ENCODE assay signal across 1 cellular context in the genomic region with DNA sequence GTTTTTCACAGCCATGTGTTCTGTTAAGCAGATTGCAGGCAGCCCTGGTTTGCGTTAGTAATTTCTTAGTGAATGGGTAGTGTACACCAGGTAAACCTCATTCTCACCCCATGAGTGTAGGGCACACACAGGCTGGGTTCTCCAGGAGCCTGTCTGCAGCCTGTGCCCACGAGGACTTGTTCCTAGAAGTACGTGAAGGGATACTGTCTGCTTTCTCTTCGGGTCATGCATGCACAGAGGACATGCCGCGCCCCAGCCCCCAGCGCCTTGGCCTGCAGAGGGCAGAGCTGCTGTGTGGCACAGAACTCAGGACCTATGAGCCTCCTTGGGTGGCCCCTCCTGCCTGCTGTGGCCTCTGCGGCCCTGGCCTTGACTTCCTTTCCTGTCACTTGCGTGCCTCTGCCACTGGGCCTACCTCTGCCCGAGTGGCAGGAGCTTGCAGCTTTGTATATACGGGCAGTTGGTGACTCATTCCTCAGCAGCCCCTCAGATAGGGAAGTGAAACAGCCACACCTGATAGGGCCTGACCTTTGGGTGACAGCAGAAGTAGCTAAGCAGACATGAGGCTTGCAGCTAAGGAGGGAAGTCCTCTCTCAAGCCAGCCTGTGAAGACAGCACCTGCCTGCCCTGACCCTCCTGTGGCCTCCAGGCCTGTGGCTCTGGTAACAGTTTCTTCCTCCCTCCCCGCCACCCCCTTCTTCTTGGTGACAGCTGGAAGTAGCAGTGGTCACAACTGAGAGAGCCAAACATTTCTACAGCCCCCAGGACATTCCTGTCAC.
A peak's percentile ranks its signal among the peaks of the same experiment; 100 is the strongest.
TF ChIP-seq lines count a peak whose summit lies in the region.

No MANE protein-coding gene starts in this region.

TF ChIP-seq in HepG2, 621 proteins besides CTCF, POLR2A, EP300 and RAD21 (continued from another document and continues in another):
- TF ChIP-seq, protein P1, sequence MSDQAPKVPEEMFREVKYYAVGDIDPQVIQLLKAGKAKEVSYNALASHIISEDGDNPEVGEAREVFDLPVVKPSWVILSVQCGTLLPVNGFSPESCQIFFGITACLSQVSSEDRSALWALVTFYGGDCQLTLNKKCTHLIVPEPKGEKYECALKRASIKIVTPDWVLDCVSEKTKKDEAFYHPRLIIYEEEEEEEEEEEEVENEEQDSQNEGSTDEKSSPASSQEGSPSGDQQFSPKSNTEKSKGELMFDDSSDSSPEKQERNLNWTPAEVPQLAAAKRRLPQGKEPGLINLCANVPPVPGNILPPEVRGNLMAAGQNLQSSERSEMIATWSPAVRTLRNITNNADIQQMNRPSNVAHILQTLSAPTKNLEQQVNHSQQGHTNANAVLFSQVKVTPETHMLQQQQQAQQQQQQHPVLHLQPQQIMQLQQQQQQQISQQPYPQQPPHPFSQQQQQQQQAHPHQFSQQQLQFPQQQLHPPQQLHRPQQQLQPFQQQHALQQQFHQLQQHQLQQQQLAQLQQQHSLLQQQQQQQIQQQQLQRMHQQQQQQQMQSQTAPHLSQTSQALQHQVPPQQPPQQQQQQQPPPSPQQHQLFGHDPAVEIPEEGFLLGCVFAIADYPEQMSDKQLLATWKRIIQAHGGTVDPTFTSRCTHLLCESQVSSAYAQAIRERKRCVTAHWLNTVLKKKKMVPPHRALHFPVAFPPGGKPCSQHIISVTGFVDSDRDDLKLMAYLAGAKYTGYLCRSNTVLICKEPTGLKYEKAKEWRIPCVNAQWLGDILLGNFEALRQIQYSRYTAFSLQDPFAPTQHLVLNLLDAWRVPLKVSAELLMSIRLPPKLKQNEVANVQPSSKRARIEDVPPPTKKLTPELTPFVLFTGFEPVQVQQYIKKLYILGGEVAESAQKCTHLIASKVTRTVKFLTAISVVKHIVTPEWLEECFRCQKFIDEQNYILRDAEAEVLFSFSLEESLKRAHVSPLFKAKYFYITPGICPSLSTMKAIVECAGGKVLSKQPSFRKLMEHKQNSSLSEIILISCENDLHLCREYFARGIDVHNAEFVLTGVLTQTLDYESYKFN (CRISPR knock-in tag; conservative IDR thresholded peaks at IDR 0.05) = peak; percentile 77
- TF ChIP-seq SAFB2 (CRISPR knock-in tag; IDR thresholded peaks at IDR 0.05; ENCODE audit: borderline replicate concordance, low read depth) = no peak
- no peak; the same call in none of the 2 replicates for TF ChIP-seq KMT2B (CRISPR knock-in tag; IDR thresholded peaks at IDR 0.05)
- TF ChIP-seq, protein P2, sequence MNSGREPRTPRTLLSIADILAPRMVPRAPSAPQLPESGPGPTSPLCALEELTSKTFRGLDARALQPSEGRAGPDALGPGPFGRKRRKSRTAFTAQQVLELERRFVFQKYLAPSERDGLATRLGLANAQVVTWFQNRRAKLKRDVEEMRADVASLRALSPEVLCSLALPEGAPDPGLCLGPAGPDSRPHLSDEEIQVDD (CRISPR knock-in tag; IDR thresholded peaks at IDR 0.05; ENCODE audit: borderline replicate concordance) = no peak
- TF ChIP-seq CEBPB (IDR thresholded peaks at IDR 0.05; ENCODE audit: borderline replicate concordance, low read depth, low read length) = no peak
- TF ChIP-seq SALL1 (CRISPR knock-in tag; IDR thresholded peaks at IDR 0.05) = peak; percentile 93
- no peak for TF ChIP-seq ZEB1 (IDR thresholded peaks at IDR 0.05; ENCODE audit: insufficient replicate concordance, low read depth)
- TF ChIP-seq MYC (CRISPR knock-in tag; IDR thresholded peaks at IDR 0.05; ENCODE audit: borderline replicate concordance) = peak; percentile 59; the same call in 1 of the 2 replicates
- TF ChIP-seq ZKSCAN1 (IDR thresholded peaks at IDR 0.05; ENCODE audit: low read length) = peak; percentile 49
- TF ChIP-seq, protein P3, sequence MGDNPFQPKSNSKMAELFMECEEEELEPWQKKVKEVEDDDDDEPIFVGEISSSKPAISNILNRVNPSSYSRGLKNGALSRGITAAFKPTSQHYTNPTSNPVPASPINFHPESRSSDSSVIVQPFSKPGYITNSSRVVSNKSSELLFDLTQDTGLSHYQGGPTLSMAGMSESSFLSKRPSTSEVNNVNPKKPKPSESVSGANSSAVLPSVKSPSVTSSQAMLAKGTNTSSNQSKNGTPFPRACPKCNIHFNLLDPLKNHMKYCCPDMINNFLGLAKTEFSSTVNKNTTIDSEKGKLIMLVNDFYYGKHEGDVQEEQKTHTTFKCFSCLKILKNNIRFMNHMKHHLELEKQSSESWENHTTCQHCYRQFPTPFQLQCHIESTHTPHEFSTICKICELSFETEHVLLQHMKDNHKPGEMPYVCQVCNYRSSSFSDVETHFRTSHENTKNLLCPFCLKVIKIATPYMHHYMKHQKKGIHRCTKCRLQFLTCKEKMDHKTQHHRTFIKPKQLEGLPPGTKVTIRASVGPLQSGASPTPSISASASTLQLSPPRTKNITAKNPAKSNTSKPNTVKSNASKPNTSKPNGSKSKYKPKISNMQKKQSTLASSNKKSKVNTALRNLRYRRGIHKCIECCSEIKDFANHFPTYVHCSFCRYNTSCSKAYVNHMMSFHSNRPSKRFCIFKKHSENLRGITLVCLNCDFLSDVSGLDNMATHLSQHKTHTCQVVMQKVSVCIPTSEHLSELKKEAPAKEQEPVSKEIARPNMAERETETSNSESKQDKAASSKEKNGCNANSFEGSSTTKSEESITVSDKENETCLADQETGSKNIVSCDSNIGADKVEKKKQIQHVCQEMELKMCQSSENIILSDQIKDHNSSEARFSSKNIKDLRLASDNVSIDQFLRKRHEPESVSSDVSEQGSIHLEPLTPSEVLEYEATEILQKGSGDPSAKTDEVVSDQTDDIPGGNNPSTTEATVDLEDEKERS (CRISPR knock-in tag; IDR thresholded peaks at IDR 0.05) = no peak
- TF ChIP-seq ZNF7 (CRISPR knock-in tag; IDR thresholded peaks at IDR 0.05) = no peak
- no peak for TF ChIP-seq FOXM1 (CRISPR knock-in tag; IDR thresholded peaks at IDR 0.05)
- no peak for TF ChIP-seq ZNF652 (CRISPR knock-in tag; IDR thresholded peaks at IDR 0.05; ENCODE audit: borderline replicate concordance, low read depth)
- no peak for TF ChIP-seq REXO4 (CRISPR knock-in tag; IDR thresholded peaks at IDR 0.05; ENCODE audit: borderline replicate concordance)
- TF ChIP-seq ZNF607 (CRISPR knock-in tag; IDR thresholded peaks at IDR 0.05; ENCODE audit: borderline replicate concordance) = 0 out of 2 replicates have a peak, but pooled peaks have one; percentile 70
- TF ChIP-seq ZNF3 (CRISPR knock-in tag; IDR thresholded peaks at IDR 0.05) = no peak
- TF ChIP-seq, protein P4, sequence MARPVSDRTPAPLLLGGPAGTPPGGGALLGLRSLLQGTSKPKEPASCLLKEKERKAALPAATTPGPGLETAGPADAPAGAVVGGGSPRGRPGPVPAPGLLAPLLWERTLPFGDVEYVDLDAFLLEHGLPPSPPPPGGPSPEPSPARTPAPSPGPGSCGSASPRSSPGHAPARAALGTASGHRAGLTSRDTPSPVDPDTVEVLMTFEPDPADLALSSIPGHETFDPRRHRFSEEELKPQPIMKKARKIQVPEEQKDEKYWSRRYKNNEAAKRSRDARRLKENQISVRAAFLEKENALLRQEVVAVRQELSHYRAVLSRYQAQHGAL (CRISPR knock-in tag; IDR thresholded peaks at IDR 0.05; ENCODE audit: not compliant biosample characterization) = no peak
- peak; percentile 84 to 90 for TF ChIP-seq NR2F1 (CRISPR knock-in tag; IDR thresholded peaks at IDR 0.05)
- TF ChIP-seq GABPA (IDR thresholded peaks at IDR 0.05; ENCODE audit: low read depth, low read length) = no peak
- TF ChIP-seq GABPA (CRISPR knock-in tag; IDR thresholded peaks at IDR 0.05; ENCODE audit: low read depth) = peak; percentile 62
- no peak for TF ChIP-seq PRPF4 (IDR thresholded peaks at IDR 0.05; ENCODE audit: low read depth, low read length, poor library complexity, severe bottlenecking)
- TF ChIP-seq NBN (conservative IDR thresholded peaks at IDR 0.05) = no peak
- TF ChIP-seq, protein P5, sequence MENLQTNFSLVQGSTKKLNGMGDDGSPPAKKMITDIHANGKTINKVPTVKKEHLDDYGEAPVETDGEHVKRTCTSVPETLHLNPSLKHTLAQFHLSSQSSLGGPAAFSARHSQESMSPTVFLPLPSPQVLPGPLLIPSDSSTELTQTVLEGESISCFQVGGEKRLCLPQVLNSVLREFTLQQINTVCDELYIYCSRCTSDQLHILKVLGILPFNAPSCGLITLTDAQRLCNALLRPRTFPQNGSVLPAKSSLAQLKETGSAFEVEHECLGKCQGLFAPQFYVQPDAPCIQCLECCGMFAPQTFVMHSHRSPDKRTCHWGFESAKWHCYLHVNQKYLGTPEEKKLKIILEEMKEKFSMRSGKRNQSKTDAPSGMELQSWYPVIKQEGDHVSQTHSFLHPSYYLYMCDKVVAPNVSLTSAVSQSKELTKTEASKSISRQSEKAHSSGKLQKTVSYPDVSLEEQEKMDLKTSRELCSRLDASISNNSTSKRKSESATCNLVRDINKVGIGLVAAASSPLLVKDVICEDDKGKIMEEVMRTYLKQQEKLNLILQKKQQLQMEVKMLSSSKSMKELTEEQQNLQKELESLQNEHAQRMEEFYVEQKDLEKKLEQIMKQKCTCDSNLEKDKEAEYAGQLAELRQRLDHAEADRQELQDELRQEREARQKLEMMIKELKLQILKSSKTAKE (CRISPR knock-in tag; IDR thresholded peaks at IDR 0.05; ENCODE audit: borderline replicate concordance) = peak; percentile 84
- no peak for TF ChIP-seq NFIC (IDR thresholded peaks at IDR 0.05; ENCODE audit: low read length)
- TF ChIP-seq NRL (CRISPR knock-in tag; IDR thresholded peaks at IDR 0.05; ENCODE audit: borderline replicate concordance) = peak; percentile 84
- TF ChIP-seq, protein P6, sequence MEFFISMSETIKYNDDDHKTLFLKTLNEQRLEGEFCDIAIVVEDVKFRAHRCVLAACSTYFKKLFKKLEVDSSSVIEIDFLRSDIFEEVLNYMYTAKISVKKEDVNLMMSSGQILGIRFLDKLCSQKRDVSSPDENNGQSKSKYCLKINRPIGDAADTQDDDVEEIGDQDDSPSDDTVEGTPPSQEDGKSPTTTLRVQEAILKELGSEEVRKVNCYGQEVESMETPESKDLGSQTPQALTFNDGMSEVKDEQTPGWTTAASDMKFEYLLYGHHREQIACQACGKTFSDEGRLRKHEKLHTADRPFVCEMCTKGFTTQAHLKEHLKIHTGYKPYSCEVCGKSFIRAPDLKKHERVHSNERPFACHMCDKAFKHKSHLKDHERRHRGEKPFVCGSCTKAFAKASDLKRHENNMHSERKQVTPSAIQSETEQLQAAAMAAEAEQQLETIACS (CRISPR knock-in tag; IDR thresholded peaks at IDR 0.05) = no peak
- no peak for TF ChIP-seq CAMTA2 (CRISPR knock-in tag; IDR thresholded peaks at IDR 0.05; ENCODE audit: borderline replicate concordance)
- TF ChIP-seq POLR2AphosphoS2 (IDR thresholded peaks at IDR 0.05; ENCODE audit: low read depth, low read length) = no peak
- no peak for TF ChIP-seq ZNF282 (IDR thresholded peaks at IDR 0.05; ENCODE audit: partially characterized antibody)
- TF ChIP-seq SMC3 (IDR thresholded peaks at IDR 0.05; ENCODE audit: low read length) = peak; percentile 77
- TF ChIP-seq CEBPG (CRISPR knock-in tag; IDR thresholded peaks at IDR 0.05) = peak; percentile 71
- TF ChIP-seq ZNF589 (CRISPR knock-in tag; conservative IDR thresholded peaks at IDR 0.05) = no peak
- no peak for TF ChIP-seq ZNF563 (CRISPR knock-in tag; IDR thresholded peaks at IDR 0.05)
- TF ChIP-seq, protein P7, sequence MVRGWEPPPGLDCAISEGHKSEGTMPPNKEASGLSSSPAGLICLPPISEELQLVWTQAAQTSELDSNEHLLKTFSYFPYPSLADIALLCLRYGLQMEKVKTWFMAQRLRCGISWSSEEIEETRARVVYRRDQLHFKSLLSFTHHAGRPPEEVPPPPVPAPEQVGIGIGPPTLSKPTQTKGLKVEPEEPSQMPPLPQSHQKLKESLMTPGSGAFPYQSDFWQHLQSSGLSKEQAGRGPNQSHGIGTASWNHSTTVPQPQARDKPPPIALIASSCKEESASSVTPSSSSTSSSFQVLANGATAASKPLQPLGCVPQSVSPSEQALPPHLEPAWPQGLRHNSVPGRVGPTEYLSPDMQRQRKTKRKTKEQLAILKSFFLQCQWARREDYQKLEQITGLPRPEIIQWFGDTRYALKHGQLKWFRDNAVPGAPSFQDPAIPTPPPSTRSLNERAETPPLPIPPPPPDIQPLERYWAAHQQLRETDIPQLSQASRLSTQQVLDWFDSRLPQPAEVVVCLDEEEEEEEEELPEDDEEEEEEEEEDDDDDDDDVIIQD (CRISPR knock-in tag; IDR thresholded peaks at IDR 0.05; ENCODE audit: low read depth) = peak; percentile 73; the same call in 1 of the 2 replicates
- TF ChIP-seq ZNF205 (CRISPR knock-in tag; IDR thresholded peaks at IDR 0.05) = peak; percentile 54; the same call in 1 of the 2 replicates
- no peak for TF ChIP-seq XBP1 (CRISPR knock-in tag; IDR thresholded peaks at IDR 0.05)
- no peak for TF ChIP-seq ZNF841 (CRISPR knock-in tag; IDR thresholded peaks at IDR 0.05; ENCODE audit: borderline replicate concordance)
- TF ChIP-seq ZNF124 (CRISPR knock-in tag; IDR thresholded peaks at IDR 0.05) = 0 out of 2 replicates have a peak, but pooled peaks have one; percentile 39
- peak; percentile 6 for TF ChIP-seq ZFP36 (IDR thresholded peaks at IDR 0.05; ENCODE audit: borderline replicate concordance, low read depth, low read length, partially characterized antibody)
- no peak for TF ChIP-seq ZNF333 (CRISPR knock-in tag; IDR thresholded peaks at IDR 0.05; ENCODE audit: borderline replicate concordance)
- TF ChIP-seq KAT7 (CRISPR knock-in tag; IDR thresholded peaks at IDR 0.05; ENCODE audit: borderline replicate concordance) = no peak
- TF ChIP-seq, protein P8, sequence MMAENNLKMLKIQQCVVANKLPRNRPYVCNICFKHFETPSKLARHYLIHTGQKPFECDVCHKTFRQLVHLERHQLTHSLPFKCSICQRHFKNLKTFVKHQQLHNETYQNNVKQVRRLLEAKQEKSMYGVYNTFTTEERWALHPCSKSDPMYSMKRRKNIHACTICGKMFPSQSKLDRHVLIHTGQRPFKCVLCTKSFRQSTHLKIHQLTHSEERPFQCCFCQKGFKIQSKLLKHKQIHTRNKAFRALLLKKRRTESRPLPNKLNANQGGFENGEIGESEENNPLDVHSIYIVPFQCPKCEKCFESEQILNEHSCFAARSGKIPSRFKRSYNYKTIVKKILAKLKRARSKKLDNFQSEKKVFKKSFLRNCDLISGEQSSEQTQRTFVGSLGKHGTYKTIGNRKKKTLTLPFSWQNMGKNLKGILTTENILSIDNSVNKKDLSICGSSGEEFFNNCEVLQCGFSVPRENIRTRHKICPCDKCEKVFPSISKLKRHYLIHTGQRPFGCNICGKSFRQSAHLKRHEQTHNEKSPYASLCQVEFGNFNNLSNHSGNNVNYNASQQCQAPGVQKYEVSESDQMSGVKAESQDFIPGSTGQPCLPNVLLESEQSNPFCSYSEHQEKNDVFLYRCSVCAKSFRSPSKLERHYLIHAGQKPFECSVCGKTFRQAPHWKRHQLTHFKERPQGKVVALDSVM (CRISPR knock-in tag; IDR thresholded peaks at IDR 0.05) = peak; percentile 89
- TF ChIP-seq KDM2A (CRISPR knock-in tag; IDR thresholded peaks at IDR 0.05; ENCODE audit: borderline replicate concordance, low read depth) = peak; percentile 82
- TF ChIP-seq ZNF24 (IDR thresholded peaks at IDR 0.05) = 0 out of 2 replicates have a peak, but pooled peaks have one; percentile 11
- TF ChIP-seq WIZ (CRISPR knock-in tag; IDR thresholded peaks at IDR 0.05) = peak; percentile 32; the same call in 1 of the 2 replicates
- TF ChIP-seq ZMYM4 (CRISPR knock-in tag; IDR thresholded peaks at IDR 0.05) = 0 out of 2 replicates have a peak, but pooled peaks have one; percentile 43
- TF ChIP-seq, protein P9, sequence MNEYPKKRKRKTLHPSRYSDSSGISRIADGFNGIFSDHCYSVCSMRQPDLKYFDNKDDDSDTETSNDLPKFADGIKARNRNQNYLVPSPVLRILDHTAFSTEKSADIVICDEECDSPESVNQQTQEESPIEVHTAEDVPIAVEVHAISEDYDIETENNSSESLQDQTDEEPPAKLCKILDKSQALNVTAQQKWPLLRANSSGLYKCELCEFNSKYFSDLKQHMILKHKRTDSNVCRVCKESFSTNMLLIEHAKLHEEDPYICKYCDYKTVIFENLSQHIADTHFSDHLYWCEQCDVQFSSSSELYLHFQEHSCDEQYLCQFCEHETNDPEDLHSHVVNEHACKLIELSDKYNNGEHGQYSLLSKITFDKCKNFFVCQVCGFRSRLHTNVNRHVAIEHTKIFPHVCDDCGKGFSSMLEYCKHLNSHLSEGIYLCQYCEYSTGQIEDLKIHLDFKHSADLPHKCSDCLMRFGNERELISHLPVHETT (CRISPR knock-in tag; conservative IDR thresholded peaks at IDR 0.05) = no peak
